2 cellular contexts compared by ENCODE assay signal in genomic region chr18:79916128-79916494, GRCh38.
TF ChIP-seq lines count a peak whose summit lies in the region.

No MANE protein-coding gene starts in this region.

TF ChIP-seq in K562, 482 proteins besides CTCF, POLR2A, EP300 and RAD21 (continued from another document):
- no peak for TF ChIP-seq ZBTB43 (CRISPR knock-in tag; IDR thresholded peaks at IDR 0.05)

TF ChIP-seq in SK-N-SH treated with all-trans-retinoic acid at 6 μM for 48 hours, 23 proteins besides CTCF, POLR2A, EP300 and RAD21 (continued from another document):
- TF ChIP-seq RARB (CRISPR knock-in tag; IDR thresholded peaks at IDR 0.05) = no peak
